ENCODE assay signal across 9 cellular contexts in genomic region chr4:101232074-101232776, GRCh38.
A peak's percentile ranks its signal among the peaks of the same experiment; 100 is the strongest.
DNase-seq lines count a peak whose midpoint lies in the region; ATAC-seq and TF ChIP-seq lines count a peak whose summit lies in the region.
"Had no signal": no experiment of that assay in that cellular context is flagged by ENCODE, and none has a peak within 500 bp of the region (broad histone marks: within the 10 kb centered on the region; RNA-seq: fewer than 3 reads in every experiment).

No MANE protein-coding gene starts in this region.

- no peak for TF ChIP-seq CTCF in gastroesophageal sphincter (IDR thresholded peaks at IDR 0.05)

- H3K36me3 ChIP-seq in ACC112 (ENCODE audit: insufficient read depth, low read length) (no peaks in the 10 kb centered on the region), SJSA1 (no peaks in the 10 kb centered on the region), gastroesophageal sphincter (no peaks in the 10 kb centered on the region)
- H3K36me3 ChIP-seq: upper lobe of left lung had no signal

- H3K9me3 ChIP-seq in SJSA1 (replicated peaks): no peaks in the 10 kb centered on the region
- H3K9me3 ChIP-seq in gastroesophageal sphincter: no peaks in the 10 kb centered on the region
- H3K9me3 ChIP-seq: upper lobe of left lung had no signal

- peak; percentile 63 for ATAC-seq in GM21390 (IDR thresholded peaks at IDR 0.05; ENCODE audit: unreplicated experiment)
- ATAC-seq in gastroesophageal sphincter: peak; percentile 67
- ATAC-seq in GM21526 (IDR thresholded peaks at IDR 0.05; ENCODE audit: low FRiP score, unreplicated experiment): no peak

- no peak overlapping the region for H2AFZ ChIP-seq in ACC112 (ENCODE audit: low read length, unreplicated experiment)

- DNase-seq in SJSA1 (ENCODE audit: low read depth in 1 of 2, low spot score in 2 of 2) (peak; percentile 31 to 45), NOMO-1 (lab: John Stamatoyannopoulos, UW; ENCODE audit: unreplicated experiment in 2 of 2) (no peak), GDM1 (lab: John Stamatoyannopoulos, UW) (no peak), NCI-H1436 (lab: John Stamatoyannopoulos, UW) (no peak)

- TF ChIP-seq POLR2A in gastroesophageal sphincter (IDR thresholded peaks at IDR 0.05): no peak

- H3K27me3 ChIP-seq in ACC112 (ENCODE audit: insufficient read depth, low read length): no peaks in the 10 kb centered on the region
- H3K27me3 ChIP-seq in SJSA1 (replicated peaks): no peaks in the 10 kb centered on the region
- no peaks in the 10 kb centered on the region for H3K27me3 ChIP-seq in gastroesophageal sphincter
- H3K27me3 ChIP-seq: upper lobe of left lung had no signal

- H3K79me2 ChIP-seq in ACC112 (ENCODE audit: control insufficient read depth, insufficient read depth, low read length, unreplicated experiment): peaks cover 50% of the 10 kb centered on the region

- H3K4me1 ChIP-seq in ACC112 (ENCODE audit: control insufficient read depth, insufficient read depth, low read length, unreplicated experiment) (peaks cover 35% of the 10 kb centered on the region), SJSA1 (replicated peaks) (peaks cover 27% of the 10 kb centered on the region), gastroesophageal sphincter (peaks cover 0 to 18% (median 6%) of the 10 kb centered on the region in 3 donors)

- H3K27ac ChIP-seq in ACC112 (ENCODE audit: low read depth, low read length): peak overlapping the region; percentile 60
- no peak overlapping the region for H3K27ac ChIP-seq in SJSA1
- H3K27ac ChIP-seq in gastroesophageal sphincter: no peak overlapping the region
- H3K27ac ChIP-seq: upper lobe of left lung had no signal

- 0 to 20% methylated on average over 1 of the region's 1 CpG for WGBS in gastroesophageal sphincter (ENCODE audit: low coverage in 1 of 2), 2 donors

- no peak for TF ChIP-seq EP300 in gastroesophageal sphincter (IDR thresholded peaks at IDR 0.05)

- H3K4me3 ChIP-seq in ACC112 (ENCODE audit: low read depth, low read length): no peak overlapping the region
- H3K4me3 ChIP-seq in SJSA1: no peak overlapping the region
- no peak overlapping the region for H3K4me3 ChIP-seq in gastroesophageal sphincter
- H3K4me3 ChIP-seq: upper lobe of left lung had no signal

Comparison
In these comparisons a context has a peak if more than half of its experiments do, and no peak if none do; other contexts are left out.
1. DNase-seq: peak in SJSA1 (2 of 2); none in NOMO-1 (0 of 2), GDM1 (single experiment) and NCI-H1436 (single experiment).